Comparison of ENCODE assay signal across 8 cellular contexts in genomic region chr22:35409783-35410662, GRCh38. TPM values are rescaled to one million over a fixed set of nuclear protein-coding genes. Genes with fewer than 3 reads are reported as not detected.
DNase-seq lines count a peak whose midpoint lies in the region; ATAC-seq and TF ChIP-seq lines count a peak whose summit lies in the region.

No MANE protein-coding gene starts in this region.

- no peaks in the 10 kb centered on the region for H3K9me3 ChIP-seq in CD4-positive, alpha-beta T cell (ENCODE audit: control insufficient read depth, low read length)

- H3K27ac ChIP-seq in CD4-positive, alpha-beta T cell (ENCODE audit: low read depth, low read length) = no peak overlapping the region

- TF ChIP-seq CTCF in CD4-positive, alpha-beta T cell (IDR thresholded peaks at IDR 0.05) = no peak

- H3K27me3 Mint-ChIP-seq in CD4-positive, alpha-beta T cell = no peaks in the 10 kb centered on the region
- no peaks in the 10 kb centered on the region for H3K27me3 Mint-ChIP-seq in activated naive CD8-positive, alpha-beta T cell treated with anti-CD3 and anti-CD28 coated beads, Interleukin-2, amount 10 ng/mL, durations not matched to agents 7 days and 5 days

- no peaks in the 10 kb centered on the region for H3K4me1 Mint-ChIP-seq in CD4-positive, alpha-beta T cell (ENCODE audit: low read depth)
- peaks cover 37% of the 10 kb centered on the region for H3K4me1 Mint-ChIP-seq in activated naive CD8-positive, alpha-beta T cell treated with anti-CD3 and anti-CD28 coated beads, Interleukin-2, amount 10 ng/mL, durations not matched to agents 7 days and 5 days

- POLR2A ChIA-PET in CD4-positive, alpha-beta T cell (lab: Charles Lee) = interaction anchor here (1.0 kb wide), 1 partner anchor 830 kb away, joined by 3 read pairs; the partner anchor contains the start of gene APOL2
- POLR2A ChIA-PET in activated naive CD8-positive, alpha-beta T cell treated with anti-CD3 and anti-CD28 coated beads, Interleukin-2, amount 10 ng/mL, durations not matched to agents 7 days and 5 days (lab: Charles Lee) = interaction anchor here (1.0 to 1.6 kb wide), 4 partner anchors 8 to 17 kb away, joined by 3 to 5 read pairs (median 4); partner anchors contain the start of gene MCM5

- H3K9me3 Mint-ChIP-seq in CD4-positive, alpha-beta T cell = no peaks in the 10 kb centered on the region
- no peaks in the 10 kb centered on the region for H3K9me3 Mint-ChIP-seq in activated naive CD8-positive, alpha-beta T cell treated with anti-CD3 and anti-CD28 coated beads, Interleukin-2, amount 10 ng/mL, durations not matched to agents 7 days and 5 days

- ATAC-seq in CD4-positive, alpha-beta T cell (ENCODE audit: poor library complexity) = peak; percentile 37
- peak; percentile 79 for ATAC-seq in HG03432 (IDR thresholded peaks at IDR 0.05; ENCODE audit: unreplicated experiment)
- ATAC-seq in activated naive CD8-positive, alpha-beta T cell treated with anti-CD3 and anti-CD28 coated beads, Interleukin-2, amount 10 ng/mL, durations not matched to agents 7 days and 5 days (ENCODE audit: low read depth) = peak; percentile 48
- peak; percentile 84 for ATAC-seq in sciatic nerve

- H3K27ac Mint-ChIP-seq in CD4-positive, alpha-beta T cell = no peak overlapping the region
- H3K27ac Mint-ChIP-seq in activated naive CD8-positive, alpha-beta T cell treated with anti-CD3 and anti-CD28 coated beads, Interleukin-2, amount 10 ng/mL, durations not matched to agents 7 days and 5 days = peak overlapping the region; percentile 77

- no peak overlapping the region for H3K4me3 Mint-ChIP-seq in CD4-positive, alpha-beta T cell
- no peak overlapping the region for H3K4me3 Mint-ChIP-seq in activated naive CD8-positive, alpha-beta T cell treated with anti-CD3 and anti-CD28 coated beads, Interleukin-2, amount 10 ng/mL, durations not matched to agents 7 days and 5 days

- no peaks in the 10 kb centered on the region for H3K27me3 ChIP-seq in CD4-positive, alpha-beta T cell (ENCODE audit: control insufficient read depth, insufficient read depth, low read length)

- peaks cover 93% of the 10 kb centered on the region for H3K36me3 Mint-ChIP-seq in CD4-positive, alpha-beta T cell (ENCODE audit: low read depth)
- peaks cover 29% of the 10 kb centered on the region for H3K36me3 Mint-ChIP-seq in activated naive CD8-positive, alpha-beta T cell treated with anti-CD3 and anti-CD28 coated beads, Interleukin-2, amount 10 ng/mL, durations not matched to agents 7 days and 5 days

- CTCF ChIA-PET in CD4-positive, alpha-beta T cell (lab: Charles Lee) = no interaction called here

- intact Hi-C loops in CD4-positive, alpha-beta T cell (cut with DNase I, micrococcal nuclease) = no loop called here
- intact Hi-C loops in sciatic nerve (cut with DNase I) = no loop called here

- peak in 1 of 10 experiments; percentile 5 for DNase-seq in CD4-positive, alpha-beta T cell
- peak; percentile 67 for DNase-seq in GM19240 (ENCODE audit: insufficient read length, low spot score)
- DNase-seq in activated naive CD8-positive, alpha-beta T cell treated with anti-CD3 and anti-CD28 coated beads, Interleukin-2, amount 10 ng/mL, durations not matched to agents 7 days and 5 days = no peak
- no peak for DNase-seq in sciatic nerve (ENCODE audit: low spot score)
- DNase-seq in NCI-H2227 treated with DMSO at 0.1 percent for 48 hours (lab: John Stamatoyannopoulos, UW) = no peak
- no peak for DNase-seq in LoVo (ENCODE audit: low spot score)
- no peak for DNase-seq in NCI-H1417 treated with DMSO at 0.1 percent for 48 hours (lab: John Stamatoyannopoulos, UW)

RNA-seq across cellular contexts. Expression of gene MCM5, which starts 10.1 kb away (rescaled TPM):
- 10 to 100 TPM; 21.6 to 22.6 TPM for total RNA-seq in CD4-positive, alpha-beta T cell
- total RNA-seq in activated naive CD8-positive, alpha-beta T cell treated with anti-CD3 and anti-CD28 coated beads, Interleukin-2, amount 10 ng/mL, durations not matched to agents 7 days and 5 days = 100 to 1,000 TPM; 194 to 221 TPM
- 23.0 TPM for total RNA-seq in sciatic nerve

RNA-seq across cellular contexts. Expression of gene HMOX1, which starts 29.1 kb away (rescaled TPM):
- 1 to 10 TPM; 1.1 to 1.5 TPM for total RNA-seq in CD4-positive, alpha-beta T cell
- total RNA-seq in activated naive CD8-positive, alpha-beta T cell treated with anti-CD3 and anti-CD28 coated beads, Interleukin-2, amount 10 ng/mL, durations not matched to agents 7 days and 5 days = 1 to 10 TPM; 5.2 to 7.3 TPM
- 78.5 TPM for total RNA-seq in sciatic nerve
